24 cellular contexts compared by ENCODE assay signal in the genomic region with DNA sequence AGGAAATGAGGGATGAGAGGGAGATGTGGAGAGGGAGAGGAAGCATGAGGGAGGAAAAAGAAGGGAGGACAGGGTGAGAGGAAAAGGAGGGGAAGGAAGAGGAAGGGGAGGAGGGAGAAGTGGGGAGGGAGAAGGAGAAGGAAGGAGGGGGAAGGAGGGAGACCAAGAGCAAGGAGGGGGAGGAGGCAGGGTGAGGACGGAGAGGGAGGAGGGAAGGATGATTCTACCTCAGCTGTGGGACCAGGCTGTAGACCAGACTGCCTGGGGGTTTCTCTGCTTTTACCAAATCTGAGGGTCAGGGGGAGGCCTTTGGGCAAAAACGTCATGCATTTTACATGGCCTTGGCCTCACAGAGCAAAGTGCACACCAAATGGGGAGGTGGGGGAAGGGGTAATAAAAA.
"Had no signal": no experiment of that assay in that cellular context is flagged by ENCODE, and none has a peak within 500 bp of the region (broad histone marks: within the 10 kb centered on the region; RNA-seq: fewer than 3 reads in every experiment).

No MANE protein-coding gene starts in this region.

- H3K4me3 ChIP-seq: coronary artery, dorsolateral prefrontal cortex, esophagus muscularis mucosa, gastroesophageal sphincter, heart left ventricle, hepatocyte, lower lobe of right lung, mucosa of descending colon had no signal

- ATAC-seq: gastroesophageal sphincter, left colon, left lobe of liver, left ventricle myocardium superior, lower lobe of right lung, mucosa of descending colon had no signal

- H3K4me1 ChIP-seq: foreskin keratinocyte, gastroesophageal sphincter, heart left ventricle, lower lobe of right lung had no signal

- H3K9me3 ChIP-seq: esophagus muscularis mucosa, gastroesophageal sphincter, heart left ventricle, lower lobe of right lung, mucosa of descending colon had no signal

- H3K4me3 Mint-ChIP-seq: immature natural killer cell, mesothelial cell of epicardium, naive B cell had no signal

- H3K9me3 Mint-ChIP-seq: immature natural killer cell, mesothelial cell of epicardium, naive B cell had no signal

- H3K36me3 ChIP-seq: heart left ventricle, lower lobe of right lung had no signal

- H3K4me1 Mint-ChIP-seq: immature natural killer cell, mesothelial cell of epicardium had no signal

- H3K27ac Mint-ChIP-seq: immature natural killer cell, mesothelial cell of epicardium, naive B cell had no signal

- H3K79me2 ChIP-seq: hepatocyte had no signal

- DNase-seq: dermis blood vessel endothelial cell; effector CD8-positive, alpha-beta T cell; foreskin keratinocyte; heart left ventricle; immature natural killer cell; islet precursor cell; kidney; kidney glomerular epithelial cell; left colon; left ventricle myocardium superior; lower lobe of right lung; mesenchymal stem cell; mucosa of descending colon; naive B cell had no signal

- H3K27ac ChIP-seq: coronary artery, esophagus muscularis mucosa, foreskin keratinocyte, gastroesophageal sphincter, heart left ventricle, hepatocyte, lower lobe of right lung had no signal

- FAIRE-seq: colon, endothelial cell of umbilical vein, frontal cortex, kidney had no signal

- H3K4me2 ChIP-seq: hepatocyte had no signal

- H3K27me3 ChIP-seq: dorsolateral prefrontal cortex, esophagus muscularis mucosa, gastroesophageal sphincter, heart left ventricle, hepatocyte had no signal

- H3K36me3 Mint-ChIP-seq: immature natural killer cell, mesothelial cell of epicardium, naive B cell had no signal

- H2AFZ ChIP-seq: hepatocyte had no signal
